Comparison of ENCODE assay signal across 12 cellular contexts in the genomic region with DNA sequence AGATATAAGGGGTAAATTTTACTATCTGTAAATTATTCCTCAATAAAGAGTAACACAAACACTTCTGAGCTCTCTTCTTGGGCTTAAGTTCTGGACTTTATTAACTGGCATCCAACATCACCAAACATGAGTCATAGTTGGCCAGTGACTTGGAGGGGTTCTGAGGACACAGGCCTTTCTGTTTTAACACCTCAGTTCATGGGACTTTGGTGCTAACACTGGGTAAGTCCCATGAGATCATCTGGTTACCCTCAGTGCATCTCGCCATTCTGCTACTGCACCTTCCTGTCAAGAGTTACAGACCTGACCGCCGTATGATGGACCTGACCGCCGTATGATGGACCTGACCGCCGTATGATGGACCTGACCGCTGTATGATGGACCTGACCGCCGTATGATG. TPM values are rescaled to one million over a fixed set of nuclear protein-coding genes. Genes with fewer than 3 reads are reported as not detected.
DNase-seq lines count a peak whose midpoint lies in the region; ATAC-seq, FAIRE-seq and TF ChIP-seq lines count a peak whose summit lies in the region.
"Had no signal": no experiment of that assay in that cellular context is flagged by ENCODE, and none has a peak within 500 bp of the region (broad histone marks: within the 10 kb centered on the region; RNA-seq: fewer than 3 reads in every experiment).

No MANE protein-coding gene starts in this region.

- H3K36me3 ChIP-seq in left ventricle myocardium inferior: peaks cover 15% of the 10 kb centered on the region

- peak overlapping the region; percentile 37 for H3K27ac ChIP-seq in left ventricle myocardium inferior (replicated peaks)

- ATAC-seq in HG03196 (IDR thresholded peaks at IDR 0.05; ENCODE audit: unreplicated experiment) (peak; percentile 27), HG03135 (IDR thresholded peaks at IDR 0.05; ENCODE audit: unreplicated experiment) (no peak), HG03025 (IDR thresholded peaks at IDR 0.05; ENCODE audit: low FRiP score, unreplicated experiment) (no peak)

- no peak for TF ChIP-seq CTCF in left ventricle myocardium inferior (IDR thresholded peaks at IDR 0.05; ENCODE audit: borderline replicate concordance)
- TF ChIP-seq CTCF in foreskin fibroblast (IDR thresholded peaks at IDR 0.05; ENCODE audit: low read depth, low read length): no peak

- DNase-seq in left ventricle myocardium inferior (no peak), cardiac septum (ENCODE audit: low spot score) (no peak), foreskin fibroblast (peak; percentile 37 to 63), frontal cortex (ENCODE audit: low spot score in 2 of 2) (no peak), RKO (ENCODE audit: low spot score) (no peak)
- DNase-seq: NCI-H1694 treated with DMSO at 0.1 percent for 48 hours, occipital lobe, RPMI8226 had no signal

- intact Hi-C loops in left ventricle myocardium inferior (cut with micrococcal nuclease): no loop called here
- intact Hi-C loops in cardiac septum (cut with DNase I): no loop called here

- peaks cover 92% of the 10 kb centered on the region for H3K4me1 ChIP-seq in left ventricle myocardium inferior

- no peak for FAIRE-seq in frontal cortex (lab: Jason Lieb, UNC)
- FAIRE-seq: keratinocyte had no signal

- H3K9me3 ChIP-seq in left ventricle myocardium inferior (replicated peaks): no peaks in the 10 kb centered on the region

- no peaks in the 10 kb centered on the region for H3K27me3 ChIP-seq in left ventricle myocardium inferior (ENCODE audit: low read depth)

- H3K4me3 ChIP-seq in left ventricle myocardium inferior (no peak overlapping the region), foreskin fibroblast (ENCODE audit: low read depth in 1 of 2, low read length in 2 of 2) (no peak overlapping the region)

RNA-seq across cellular contexts. Expression of a gene that starts 9.9 kb away (rescaled TPM):
- total RNA-seq in left ventricle myocardium inferior: 15.4 TPM
- 15.8 TPM for total RNA-seq in cardiac septum
- 23.6 TPM for total RNA-seq in frontal cortex

RNA-seq across cellular contexts. Expression of a gene that starts 39.4 kb away (rescaled TPM):
- total RNA-seq in left ventricle myocardium inferior (11.8 TPM), cardiac septum (1.1 TPM), frontal cortex (11.0 TPM)

Comparison
In these comparisons a context has a peak if more than half of its experiments do, and no peak if none do; other contexts are left out.
1. DNase-seq: peak in foreskin fibroblast (2 of 2); none in left ventricle myocardium inferior (single experiment), cardiac septum (single experiment), frontal cortex (0 of 2) and RKO (single experiment).